ENCODE assay signal across 9 cellular contexts in the genomic region with DNA sequence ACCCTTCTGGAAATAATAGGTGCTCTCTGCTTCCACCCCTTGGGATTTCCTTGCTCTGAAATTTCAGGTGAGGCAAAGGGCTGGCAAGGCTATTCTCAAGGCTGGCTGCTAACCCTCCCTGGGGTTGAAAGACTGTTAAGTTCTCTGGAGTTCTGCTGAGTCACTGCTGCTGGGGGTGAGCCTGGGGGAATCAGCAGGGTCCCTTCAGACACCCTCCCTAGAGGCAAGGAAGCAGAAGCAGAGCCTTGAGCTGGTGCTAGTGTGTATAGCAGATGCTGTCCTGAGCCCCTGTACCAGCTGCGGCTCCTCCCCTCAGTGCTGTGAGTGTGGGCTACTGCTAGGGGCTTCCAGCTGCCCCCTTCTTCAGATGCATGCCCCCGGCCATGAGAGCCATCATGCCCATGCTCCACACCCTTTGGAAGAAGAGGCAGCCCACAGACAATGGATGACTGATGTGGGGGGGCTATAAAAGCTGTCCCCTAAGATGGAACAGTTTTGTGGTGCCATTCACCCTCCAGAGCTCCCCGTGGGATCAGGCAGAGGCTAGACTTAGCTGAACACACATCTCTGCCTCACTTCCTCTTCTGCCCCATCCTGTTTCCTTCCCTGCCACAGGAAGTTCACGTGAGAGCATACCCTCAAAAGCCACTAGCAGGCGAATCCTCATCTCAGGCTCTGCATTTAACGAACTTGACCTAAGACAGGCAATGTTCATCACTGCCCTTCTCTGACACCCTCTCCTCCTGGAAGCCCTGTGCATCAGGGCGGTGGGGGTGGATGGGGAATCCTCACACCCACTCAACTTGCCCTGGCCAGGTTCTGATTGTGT.
DNase-seq lines count a peak whose midpoint lies in the region; ATAC-seq, FAIRE-seq and TF ChIP-seq lines count a peak whose summit lies in the region.
"Had no signal": no experiment of that assay in that cellular context is flagged by ENCODE, and none has a peak within 500 bp of the region (broad histone marks: within the 10 kb centered on the region; RNA-seq: fewer than 3 reads in every experiment).

No MANE protein-coding gene starts in this region.

- POLR2A ChIA-PET in A549 (lab: Yijun Ruan, JAX) = no interaction called here

- peak overlapping the region; percentile 32 for H3K4me2 ChIP-seq in A549

- H3K4me1 ChIP-seq in A549 = peaks cover 73% of the 10 kb centered on the region
- H3K4me1 ChIP-seq in small intestine (ENCODE audit: control insufficient read depth in 2 of 2, insufficient read depth in 1 of 2, low read depth in 1 of 2, low read length in 1 of 2) = peaks cover 3 to 12% of the 10 kb centered on the region in 2 donors

- FAIRE-seq in A549 (lab: Jason Lieb, UNC) = no peak
- no peak for FAIRE-seq in D721Med (lab: Jason Lieb, UNC)
- no peak for FAIRE-seq in small intestine (lab: Jason Lieb, UNC)

- no peak for TF ChIP-seq RAD21 in A549 (conservative IDR thresholded peaks at IDR 0.05 in 1 of 2, IDR thresholded peaks at IDR 0.05 in 1 of 2)

- 86% methylated on average over 5 of the region's 7 CpGs for WGBS in A549 (ENCODE audit: missing lambda C conversion rate)
- 74 to 79% (median 74%) methylated on average over 7 of the region's 7 CpGs for WGBS in small intestine, 3 donors

- TF ChIP-seq CTCF in A549 (IDR thresholded peaks at IDR 0.05) (no peak), D721Med (IDR thresholded peaks at IDR 0.05; ENCODE audit: insufficient read depth, missing control alignments) (no peak)

- no peaks in the 10 kb centered on the region for H3K9me3 ChIP-seq in A549
- no peaks in the 10 kb centered on the region for H3K9me3 ChIP-seq in small intestine (ENCODE audit: control insufficient read depth, low read depth)

- H3K27me3 ChIP-seq in small intestine (ENCODE audit: control insufficient read depth in 2 of 2, insufficient read depth in 2 of 2, low read length in 2 of 2) = no peaks in the 10 kb centered on the region

- no peaks in the 10 kb centered on the region for H3K36me3 ChIP-seq in small intestine (ENCODE audit: control insufficient read depth in 2 of 2, insufficient read depth in 2 of 2, low read length in 2 of 2)

- no peak for DNase-seq in A549 (ENCODE audit: low read depth in 1 of 2, low spot score in 1 of 2)
- peak; percentile 89 for DNase-seq in SKM-1 (lab: John Stamatoyannopoulos, UW; ENCODE audit: unreplicated experiment)
- peak; percentile 47 for DNase-seq in globus pallidus (ENCODE audit: low spot score)
- DNase-seq in D721Med (ENCODE audit: insufficient read length, low spot score) = no peak
- no peak for DNase-seq in AG08395 (ENCODE audit: low spot score)
- no peak for DNase-seq in small intestine
- DNase-seq: NCI-H2081 treated with DMSO at 0.1 percent for 48 hours had no signal

- peak overlapping the region; percentile 83 to 94 for H3K27ac ChIP-seq in A549
- H3K27ac ChIP-seq in small intestine (ENCODE audit: low read depth in 1 of 2, low read length in 1 of 2) = no peak overlapping the region

- no peak for TF ChIP-seq EP300 in A549 (IDR thresholded peaks at IDR 0.05)

- H3K4me3 ChIP-seq in A549 (no peak overlapping the region), small intestine (ENCODE audit: low read depth in 1 of 2, low read length in 2 of 2) (peak overlapping the region in 1 of 2 donors; percentile 14)

- no peak for TF ChIP-seq POLR2A in A549 (IDR thresholded peaks at IDR 0.05; ENCODE audit: low read length)

- CTCF ChIA-PET in A549 (lab: Yijun Ruan, JAX) = interaction anchor here (0.7 to 5.5 kb wide), 9 partner anchors 9 to 360 kb away, joined by 3 to 39 read pairs (median 3); no protein-coding TSS in a partner anchor

- ATAC-seq in A549 = no peak
- ATAC-seq in GM18909 (IDR thresholded peaks at IDR 0.05; ENCODE audit: poor library complexity, unreplicated experiment) = peak; percentile 60
- ATAC-seq in GM18498 (IDR thresholded peaks at IDR 0.05; ENCODE audit: unreplicated experiment) = no peak

TF ChIP-seq in A549, 52 proteins besides CTCF, POLR2A, EP300 and RAD21:
- TF ChIP-seq, protein P1, sequence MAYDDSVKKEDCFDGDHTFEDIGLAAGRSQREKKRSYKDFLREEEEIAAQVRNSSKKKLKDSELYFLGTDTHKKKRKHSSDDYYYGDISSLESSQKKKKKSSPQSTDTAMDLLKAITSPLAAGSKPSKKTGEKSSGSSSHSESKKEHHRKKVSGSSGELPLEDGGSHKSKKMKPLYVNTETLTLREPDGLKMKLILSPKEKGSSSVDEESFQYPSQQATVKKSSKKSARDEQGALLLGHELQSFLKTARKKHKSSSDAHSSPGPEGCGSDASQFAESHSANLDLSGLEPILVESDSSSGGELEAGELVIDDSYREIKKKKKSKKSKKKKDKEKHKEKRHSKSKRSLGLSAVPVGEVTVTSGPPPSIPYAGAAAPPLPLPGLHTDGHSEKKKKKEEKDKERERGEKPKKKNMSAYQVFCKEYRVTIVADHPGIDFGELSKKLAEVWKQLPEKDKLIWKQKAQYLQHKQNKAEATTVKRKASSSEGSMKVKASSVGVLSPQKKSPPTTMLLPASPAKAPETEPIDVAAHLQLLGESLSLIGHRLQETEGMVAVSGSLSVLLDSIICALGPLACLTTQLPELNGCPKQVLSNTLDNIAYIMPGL (CRISPR knock-in tag; IDR thresholded peaks at IDR 0.05; ENCODE audit: borderline replicate concordance) = no peak
- TF ChIP-seq HDAC2 (IDR thresholded peaks at IDR 0.05) = no peak
- TF ChIP-seq MAFK (IDR thresholded peaks at IDR 0.05; ENCODE audit: partially characterized antibody) = peak; percentile 77
- peak; percentile 74 for TF ChIP-seq NFE2L2 (conservative IDR thresholded peaks at IDR 0.05; ENCODE audit: low read length)
TF ChIP-seq in A549: peak in this region for 2.

Comparison
In these comparisons a context has a peak if more than half of its experiments do, and no peak if none do; other contexts are left out.
1. DNase-seq: peak in SKM-1 (single experiment) and globus pallidus (single experiment); none in A549 (0 of 2), D721Med (single experiment), AG08395 (single experiment) and small intestine (single experiment).
2. H3K27ac ChIP-seq: peak in A549 (2 of 2); none in small intestine (0 of 2).